ENCODE assay signal across 8 cellular contexts in the genomic region with DNA sequence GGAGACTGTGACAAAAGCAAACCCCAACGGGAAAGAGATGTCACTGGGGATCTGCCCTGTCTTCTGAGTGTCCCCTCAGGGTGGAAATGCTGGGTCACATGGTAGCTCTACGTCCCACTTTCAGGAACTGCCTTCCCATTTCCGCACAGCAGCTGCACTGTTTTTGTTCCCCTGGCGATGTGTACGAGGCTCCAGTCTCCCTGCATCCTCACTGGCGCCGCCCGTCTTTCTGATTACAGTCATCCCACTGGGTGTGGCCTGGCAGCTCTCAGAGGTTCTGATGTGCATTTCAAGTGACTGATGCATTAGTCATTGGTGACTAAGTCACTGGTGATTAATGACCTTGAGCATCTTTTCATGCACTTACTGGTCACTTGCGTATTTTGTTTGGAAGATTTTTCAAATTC. TPM values are rescaled to one million over a fixed set of nuclear protein-coding genes. Genes with fewer than 3 reads are reported as not detected.
DNase-seq lines count a peak whose midpoint lies in the region; ATAC-seq and TF ChIP-seq lines count a peak whose summit lies in the region.

No MANE protein-coding gene starts in this region.

- DNase-seq in activated CD4-positive, alpha-beta T cell treated with anti-CD3 and anti-CD28 coated beads for 24 hours (ENCODE audit: low read depth in 2 of 2), result peak; percentile 51 to 54
- DNase-seq in activated CD4-positive, alpha-beta T cell treated with anti-CD3 and anti-CD28 coated beads for 1 hour, result no peak
- peak; percentile 62 to 66 for DNase-seq in activated CD4-positive, alpha-beta T cell treated with anti-CD3 and anti-CD28 coated beads for 4 hours
- DNase-seq in erythroblast (lab: John Stamatoyannopoulos, UW), result peak; percentile 89 to 94
- DNase-seq in nephron progenitor cell, result no peak
- DNase-seq in type B pancreatic cell (ENCODE audit: extremely low spot score, unreplicated experiment), result no peak
- no peak for DNase-seq in stimulated activated naive B cell treated with anti-CD40 and anti-IgM and Interleukin-4, amounts not matched to agents 10 μg/mL and 1 μg/mL and 100 μg/mL, for 72 hours
- no peak for DNase-seq in iPS-NIHi11 (ENCODE audit: low spot score)

- no peak for TF ChIP-seq CTCF in nephron progenitor cell (IDR thresholded peaks at IDR 0.05)
- no peak for TF ChIP-seq CTCF in type B pancreatic cell (conservative IDR thresholded peaks at IDR 0.05)

- no peaks in the 10 kb centered on the region for H3K9me3 Mint-ChIP-seq in nephron progenitor cell
- H3K9me3 Mint-ChIP-seq in type B pancreatic cell, result no peaks in the 10 kb centered on the region
- no peaks in the 10 kb centered on the region for H3K9me3 Mint-ChIP-seq in stimulated activated naive B cell treated with anti-CD40 and anti-IgM and Interleukin-4, amounts not matched to agents 10 μg/mL and 1 μg/mL and 100 μg/mL, for 72 hours

- TF ChIP-seq POLR2A in erythroblast (IDR thresholded peaks at IDR 0.05; ENCODE audit: low read length), result no peak

- H3K4me3 Mint-ChIP-seq in nephron progenitor cell (no peak overlapping the region), type B pancreatic cell (no peak overlapping the region)
- H3K4me3 Mint-ChIP-seq in stimulated activated naive B cell treated with anti-CD40 and anti-IgM and Interleukin-4, amounts not matched to agents 10 μg/mL and 1 μg/mL and 100 μg/mL, for 72 hours, result no peak overlapping the region

- peaks cover 69% of the 10 kb centered on the region for H3K36me3 Mint-ChIP-seq in nephron progenitor cell (ENCODE audit: low read depth)
- H3K36me3 Mint-ChIP-seq in type B pancreatic cell, result peaks cover 34% of the 10 kb centered on the region
- H3K36me3 Mint-ChIP-seq in stimulated activated naive B cell treated with anti-CD40 and anti-IgM and Interleukin-4, amounts not matched to agents 10 μg/mL and 1 μg/mL and 100 μg/mL, for 72 hours, result peaks cover 33 to 52% of the 10 kb centered on the region in 2 donors

- H3K27ac Mint-ChIP-seq in nephron progenitor cell, result peak overlapping the region; percentile 75
- H3K27ac Mint-ChIP-seq in type B pancreatic cell, result peak overlapping the region; percentile 81
- H3K27ac Mint-ChIP-seq in stimulated activated naive B cell treated with anti-CD40 and anti-IgM and Interleukin-4, amounts not matched to agents 10 μg/mL and 1 μg/mL and 100 μg/mL, for 72 hours, result no peak overlapping the region

- H3K27me3 Mint-ChIP-seq in nephron progenitor cell (ENCODE audit: low read depth, poor library complexity), result no peaks in the 10 kb centered on the region
- no peaks in the 10 kb centered on the region for H3K27me3 Mint-ChIP-seq in type B pancreatic cell
- H3K27me3 Mint-ChIP-seq in stimulated activated naive B cell treated with anti-CD40 and anti-IgM and Interleukin-4, amounts not matched to agents 10 μg/mL and 1 μg/mL and 100 μg/mL, for 72 hours, result no peaks in the 10 kb centered on the region

- no peak for ATAC-seq in stimulated activated naive B cell treated with anti-CD40 and anti-IgM and Interleukin-4, amounts not matched to agents 10 μg/mL and 1 μg/mL and 100 μg/mL, for 72 hours (replicated peaks)

- H3K4me1 Mint-ChIP-seq in nephron progenitor cell, result peaks cover 15% of the 10 kb centered on the region
- H3K4me1 Mint-ChIP-seq in type B pancreatic cell (ENCODE audit: unreplicated experiment), result no peaks in the 10 kb centered on the region
- peaks cover 6 to 8% of the 10 kb centered on the region in 2 donors for H3K4me1 Mint-ChIP-seq in stimulated activated naive B cell treated with anti-CD40 and anti-IgM and Interleukin-4, amounts not matched to agents 10 μg/mL and 1 μg/mL and 100 μg/mL, for 72 hours

RNA-seq across cellular contexts. Expression of gene PCID2, which starts 21.2 kb away (rescaled TPM):
- total RNA-seq in type B pancreatic cell (ENCODE audit: low replicate concordance), result 46.3 and 59.7 TPM in 2 replicates

RNA-seq across cellular contexts. Expression of gene CUL4A, which starts 22.1 kb away (rescaled TPM):
- 64.6 and 69.9 TPM in 2 replicates for total RNA-seq in type B pancreatic cell (ENCODE audit: low replicate concordance)

RNA-seq across cellular contexts. Expression of gene PROZ, which starts 28.8 kb away (rescaled TPM):
- not detected in 2 replicates for total RNA-seq in type B pancreatic cell (ENCODE audit: low replicate concordance)

Comparison
In these comparisons a context has a peak if more than half of its experiments do, and no peak if none do; other contexts are left out.
1. DNase-seq: peak in activated CD4-positive, alpha-beta T cell treated with anti-CD3 and anti-CD28 coated beads for 24 hours (2 of 2), activated CD4-positive, alpha-beta T cell treated with anti-CD3 and anti-CD28 coated beads for 4 hours (2 of 2) and erythroblast (2 of 2); none in activated CD4-positive, alpha-beta T cell treated with anti-CD3 and anti-CD28 coated beads for 1 hour (single experiment), nephron progenitor cell (single experiment), type B pancreatic cell (single experiment), stimulated activated naive B cell treated with anti-CD40 and anti-IgM and Interleukin-4, amounts not matched to agents 10 μg/mL and 1 μg/mL and 100 μg/mL, for 72 hours (single experiment) and iPS-NIHi11 (single experiment).